28 cellular contexts compared by ENCODE assay signal in genomic region chr3:14201881-14202684, GRCh38. TPM values are rescaled to one million over a fixed set of nuclear protein-coding genes. Genes with fewer than 3 reads are reported as not detected.
DNase-seq lines count a peak whose midpoint lies in the region; ATAC-seq and TF ChIP-seq lines count a peak whose summit lies in the region.
"Had no signal": no experiment of that assay in that cellular context is flagged by ENCODE, and none has a peak within 500 bp of the region (broad histone marks: within the 10 kb centered on the region; RNA-seq: fewer than 3 reads in every experiment).

No MANE protein-coding gene starts in this region.

- POLR2A ChIA-PET in MCF 10A (lab: Yijun Ruan, JAX): interaction anchor here (0.8 to 7.7 kb wide), 5 partner anchors 19 to 306 kb away, joined by 3 to 120 read pairs (median 6); partner anchors contain the start of genes LSM3 and XPC

- no peaks in the 10 kb centered on the region for H3K9me3 Mint-ChIP-seq in MCF 10A (ENCODE audit: unreplicated experiment)
- H3K9me3 Mint-ChIP-seq in activated T-cell treated with anti-CD3 and anti-CD28 coated beads, Interleukin-2, amount 50 U/mL, for 72 hours: no peaks in the 10 kb centered on the region
- H3K9me3 Mint-ChIP-seq: CD8-positive, alpha-beta memory T cell; natural killer cell treated with Interleukin-12 subunit alpha and Interleukin-12 subunit beta and Interleukin-15 and Interleukin-18, amount 100 ng/mL, for 72 hours; type B pancreatic cell had no signal

- CTCF ChIA-PET in MCF 10A (lab: Yijun Ruan, JAX): interaction anchor here (0.6 to 6.7 kb wide), 15 partner anchors 9 to 306 kb away, joined by 3 to 138 read pairs (median 5); partner anchors contain the start of genes LSM3 and XPC

- intact Hi-C loops in breast epithelium (cut with DNase I; ENCODE audit: low total_unique reads): no loop called here
- intact Hi-C loops in MCF 10A (cut with micrococcal nuclease): loop anchor here (2.0 to 5.0 kb wide), 3 partner anchors 201 to 720 kb away; partner anchors contain the start of gene SLC6A6
- intact Hi-C loops in mucosa of descending colon (cut with DNase I, micrococcal nuclease): loop anchor here (2.0 to 5.0 kb wide), 2 partner anchors 267 to 270 kb away; no protein-coding TSS in a partner anchor

- ATAC-seq in mucosa of descending colon: peak; percentile 23
- ATAC-seq in activated T-cell treated with anti-CD3 and anti-CD28 coated beads, Interleukin-2, amount 50 U/mL, for 72 hours (replicated peaks in 1 of 2): no peak
- no peak for ATAC-seq in HG02642 (IDR thresholded peaks at IDR 0.05; ENCODE audit: poor library complexity, unreplicated experiment)
- ATAC-seq in HG02884 (IDR thresholded peaks at IDR 0.05; ENCODE audit: unreplicated experiment): no peak
- ATAC-seq: natural killer cell treated with Interleukin-12 subunit alpha and Interleukin-12 subunit beta and Interleukin-15 and Interleukin-18, amount 100 ng/mL, for 72 hours; T-helper 17 cell had no signal

- no peak for TF ChIP-seq CTCF in breast epithelium (IDR thresholded peaks at IDR 0.05)
- TF ChIP-seq CTCF in MCF 10A (IDR thresholded peaks at IDR 0.05; ENCODE audit: unreplicated experiment): no peak
- TF ChIP-seq CTCF in fibroblast of the aortic adventitia (IDR thresholded peaks at IDR 0.05; ENCODE audit: insufficient read depth, low read length): no peak
- no peak for TF ChIP-seq CTCF in mucosa of descending colon (IDR thresholded peaks at IDR 0.05)

- H3K27ac Mint-ChIP-seq in MCF 10A (ENCODE audit: low read depth, unreplicated experiment): no peak overlapping the region
- no peak overlapping the region for H3K27ac Mint-ChIP-seq in activated T-cell treated with anti-CD3 and anti-CD28 coated beads, Interleukin-2, amount 50 U/mL, for 72 hours
- H3K27ac Mint-ChIP-seq: natural killer cell treated with Interleukin-12 subunit alpha and Interleukin-12 subunit beta and Interleukin-15 and Interleukin-18, amount 100 ng/mL, for 72 hours; T-helper 17 cell; type B pancreatic cell had no signal

- H3K27ac ChIP-seq in breast epithelium: peak overlapping the region; percentile 82 to 87
- H3K27ac ChIP-seq: coronary artery, left ventricle myocardium inferior had no signal

- no peaks in the 10 kb centered on the region for H3K27me3 ChIP-seq in breast epithelium

- H3K9me3 ChIP-seq in breast epithelium: no peaks in the 10 kb centered on the region
- no peaks in the 10 kb centered on the region for H3K9me3 ChIP-seq in mucosa of descending colon
- H3K9me3 ChIP-seq: left ventricle myocardium inferior had no signal

- H3K4me3 Mint-ChIP-seq in MCF 10A (ENCODE audit: unreplicated experiment): no peak overlapping the region
- no peak overlapping the region for H3K4me3 Mint-ChIP-seq in activated T-cell treated with anti-CD3 and anti-CD28 coated beads, Interleukin-2, amount 50 U/mL, for 72 hours
- H3K4me3 Mint-ChIP-seq: CD8-positive, alpha-beta memory T cell; natural killer cell treated with Interleukin-12 subunit alpha and Interleukin-12 subunit beta and Interleukin-15 and Interleukin-18, amount 100 ng/mL, for 72 hours; T-helper 17 cell; type B pancreatic cell had no signal

- H3K27me3 Mint-ChIP-seq in MCF 10A (ENCODE audit: insufficient read depth, unreplicated experiment): no peaks in the 10 kb centered on the region
- H3K27me3 Mint-ChIP-seq in activated T-cell treated with anti-CD3 and anti-CD28 coated beads, Interleukin-2, amount 50 U/mL, for 72 hours (ENCODE audit: low read depth): no peaks in the 10 kb centered on the region
- H3K27me3 Mint-ChIP-seq: CD8-positive, alpha-beta memory T cell; natural killer cell treated with Interleukin-12 subunit alpha and Interleukin-12 subunit beta and Interleukin-15 and Interleukin-18, amount 100 ng/mL, for 72 hours; T-helper 17 cell; type B pancreatic cell had no signal

- peaks cover 25% of the 10 kb centered on the region for H3K4me1 Mint-ChIP-seq in MCF 10A (ENCODE audit: insufficient read depth, unreplicated experiment)
- H3K4me1 Mint-ChIP-seq in activated T-cell treated with anti-CD3 and anti-CD28 coated beads, Interleukin-2, amount 50 U/mL, for 72 hours (ENCODE audit: low read depth): no peaks in the 10 kb centered on the region

- no TSS peak for BruUV-seq in MCF 10A (replicated peaks; lab: Mats Ljungman, UMichigan)

- no peaks in the 10 kb centered on the region for H3K36me3 ChIP-seq in breast epithelium
- H3K36me3 ChIP-seq in mucosa of descending colon (ENCODE audit: low read depth): peaks cover 3% of the 10 kb centered on the region

- no peak for TF ChIP-seq POLR2A in breast epithelium (IDR thresholded peaks at IDR 0.05)

- DNase-seq in breast epithelium (ENCODE audit: low spot score in 2 of 2): peak in 1 of 2 donors; percentile 64
- no peak for DNase-seq in MCF 10A (ENCODE audit: unreplicated experiment)
- DNase-seq in fibroblast of the aortic adventitia (ENCODE audit: low read depth): peak; percentile 62
- DNase-seq in mucosa of descending colon: no peak
- DNase-seq in activated T-cell treated with anti-CD3 and anti-CD28 coated beads, Interleukin-2, amount 50 U/mL, for 72 hours: no peak
- no peak for DNase-seq in SW480 (ENCODE audit: low spot score)
- DNase-seq: 8988T; activated CD4-positive, alpha-beta T cell treated with anti-CD3 and anti-CD28 coated beads for 1 hour; activated CD8-positive, alpha-beta memory T cell treated with anti-CD3 and anti-CD28 coated beads for 24 hours; activated naive CD4-positive, alpha-beta T cell treated with Interleukin-2 at 50 U/mL for 16 hours; activated T-cell treated with anti-CD3 and anti-CD28 coated beads, Interleukin-2, amount 50 U/mL, for 1 hour; amniotic stem cell; CD8-positive, alpha-beta memory T cell; GDM1; GOT3; head of caudate nucleus; Kasumi-1; left ventricle myocardium inferior; midbrain; NCI-H187; NCI-H526 treated with DMSO at 0.1 percent for 48 hours; RPMI8226; T-helper 17 cell had no signal

- H3K4me3 ChIP-seq in breast epithelium (no peak overlapping the region), fibroblast of the aortic adventitia (ENCODE audit: low read depth, low read length) (no peak overlapping the region), mucosa of descending colon (no peak overlapping the region)
- H3K4me3 ChIP-seq: coronary artery, left ventricle myocardium inferior had no signal

- H3K4me1 ChIP-seq in breast epithelium (peaks cover 0 to 15% of the 10 kb centered on the region in 2 donors), mucosa of descending colon (ENCODE audit: low read depth) (peaks cover 8% of the 10 kb centered on the region)

- H3K36me3 Mint-ChIP-seq in MCF 10A (ENCODE audit: insufficient read depth, unreplicated experiment): peaks cover 37% of the 10 kb centered on the region
- peaks cover 4 to 9% of the 10 kb centered on the region in 2 donors for H3K36me3 Mint-ChIP-seq in activated T-cell treated with anti-CD3 and anti-CD28 coated beads, Interleukin-2, amount 50 U/mL, for 72 hours (ENCODE audit: insufficient read depth in 2 of 2)

RNA-seq across cellular contexts. Expression of gene LSM3, which starts 23.5 kb away (rescaled TPM):
- total RNA-seq in breast epithelium (10 to 100 TPM; 10.5 to 11.5 (median 11.5) TPM), MCF 10A (2022) (10.2 and 12.9 TPM in 2 replicates), fibroblast of the aortic adventitia (ENCODE audit: low replicate concordance) (5.6 and 15.6 TPM in 2 replicates), mucosa of descending colon (10 to 100 TPM in 1 of 3 donors, 1 to 10 TPM in 2; 8.3 to 13.1 (median 9.8) TPM)
- 10 to 100 TPM; 12.4 to 14.3 TPM for total RNA-seq in activated T-cell treated with anti-CD3 and anti-CD28 coated beads, Interleukin-2, amount 50 U/mL, for 72 hours

RNA-seq across cellular contexts. Expression of gene XPC, which starts 23.7 kb away (rescaled TPM):
- 10 to 100 TPM; 57.4 to 74.2 (median 61.3) TPM for total RNA-seq in breast epithelium
- total RNA-seq in MCF 10A (2022): 73.3 and 83.6 TPM in 2 replicates
- total RNA-seq in fibroblast of the aortic adventitia (ENCODE audit: low replicate concordance): 61.6 and 186 TPM in 2 replicates
- total RNA-seq in mucosa of descending colon: 10 to 100 TPM; 22.4 to 30.6 (median 26.9) TPM
- total RNA-seq in activated T-cell treated with anti-CD3 and anti-CD28 coated beads, Interleukin-2, amount 50 U/mL, for 72 hours: 10 to 100 TPM; 48.4 to 61.0 TPM
